Comparison of ENCODE assay signal across 1 cellular context in the genomic region with DNA sequence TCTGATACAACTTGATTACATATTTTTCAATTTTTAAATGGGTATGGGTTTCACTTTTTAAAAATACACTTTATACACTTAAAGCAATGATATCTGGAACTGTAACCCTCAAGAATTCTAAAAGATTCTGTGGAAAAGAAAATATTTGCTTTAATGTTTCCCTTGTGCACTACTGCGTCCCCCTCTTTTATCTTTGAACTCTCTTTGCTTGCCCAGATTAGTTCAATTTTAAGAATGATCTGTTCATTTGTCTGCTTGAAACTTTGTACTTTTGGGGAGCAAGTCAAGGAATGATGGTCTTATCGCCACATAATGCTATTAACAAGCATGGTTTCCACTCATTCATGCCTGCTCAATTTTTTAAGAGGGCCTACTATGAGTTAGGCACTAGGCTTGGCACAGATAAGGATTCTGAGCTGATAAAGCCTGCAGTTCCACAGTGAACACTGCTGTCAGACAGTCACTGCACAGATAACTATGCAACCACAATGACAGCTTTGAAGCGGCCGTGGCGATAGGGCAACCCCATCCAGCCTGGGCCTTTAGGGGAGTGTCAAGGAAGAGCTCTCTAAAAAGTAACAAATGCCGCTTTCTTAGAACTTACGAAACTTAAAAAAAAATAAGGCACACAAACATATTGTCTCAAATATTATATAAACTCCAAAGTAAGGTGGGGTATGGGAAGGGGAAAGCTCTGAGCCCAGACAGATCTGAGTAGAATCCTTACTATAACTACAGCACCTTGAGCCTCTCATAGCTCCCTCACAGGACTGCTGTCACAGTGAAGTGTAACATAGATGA.
A peak's percentile ranks its signal among the peaks of the same experiment; 100 is the strongest.
TF ChIP-seq lines count a peak whose summit lies in the region.

No MANE protein-coding gene starts in this region.

TF ChIP-seq in K562, 482 proteins besides CTCF, POLR2A, EP300 and RAD21 (continued from another document and continues in another):
- TF ChIP-seq, protein P1, sequence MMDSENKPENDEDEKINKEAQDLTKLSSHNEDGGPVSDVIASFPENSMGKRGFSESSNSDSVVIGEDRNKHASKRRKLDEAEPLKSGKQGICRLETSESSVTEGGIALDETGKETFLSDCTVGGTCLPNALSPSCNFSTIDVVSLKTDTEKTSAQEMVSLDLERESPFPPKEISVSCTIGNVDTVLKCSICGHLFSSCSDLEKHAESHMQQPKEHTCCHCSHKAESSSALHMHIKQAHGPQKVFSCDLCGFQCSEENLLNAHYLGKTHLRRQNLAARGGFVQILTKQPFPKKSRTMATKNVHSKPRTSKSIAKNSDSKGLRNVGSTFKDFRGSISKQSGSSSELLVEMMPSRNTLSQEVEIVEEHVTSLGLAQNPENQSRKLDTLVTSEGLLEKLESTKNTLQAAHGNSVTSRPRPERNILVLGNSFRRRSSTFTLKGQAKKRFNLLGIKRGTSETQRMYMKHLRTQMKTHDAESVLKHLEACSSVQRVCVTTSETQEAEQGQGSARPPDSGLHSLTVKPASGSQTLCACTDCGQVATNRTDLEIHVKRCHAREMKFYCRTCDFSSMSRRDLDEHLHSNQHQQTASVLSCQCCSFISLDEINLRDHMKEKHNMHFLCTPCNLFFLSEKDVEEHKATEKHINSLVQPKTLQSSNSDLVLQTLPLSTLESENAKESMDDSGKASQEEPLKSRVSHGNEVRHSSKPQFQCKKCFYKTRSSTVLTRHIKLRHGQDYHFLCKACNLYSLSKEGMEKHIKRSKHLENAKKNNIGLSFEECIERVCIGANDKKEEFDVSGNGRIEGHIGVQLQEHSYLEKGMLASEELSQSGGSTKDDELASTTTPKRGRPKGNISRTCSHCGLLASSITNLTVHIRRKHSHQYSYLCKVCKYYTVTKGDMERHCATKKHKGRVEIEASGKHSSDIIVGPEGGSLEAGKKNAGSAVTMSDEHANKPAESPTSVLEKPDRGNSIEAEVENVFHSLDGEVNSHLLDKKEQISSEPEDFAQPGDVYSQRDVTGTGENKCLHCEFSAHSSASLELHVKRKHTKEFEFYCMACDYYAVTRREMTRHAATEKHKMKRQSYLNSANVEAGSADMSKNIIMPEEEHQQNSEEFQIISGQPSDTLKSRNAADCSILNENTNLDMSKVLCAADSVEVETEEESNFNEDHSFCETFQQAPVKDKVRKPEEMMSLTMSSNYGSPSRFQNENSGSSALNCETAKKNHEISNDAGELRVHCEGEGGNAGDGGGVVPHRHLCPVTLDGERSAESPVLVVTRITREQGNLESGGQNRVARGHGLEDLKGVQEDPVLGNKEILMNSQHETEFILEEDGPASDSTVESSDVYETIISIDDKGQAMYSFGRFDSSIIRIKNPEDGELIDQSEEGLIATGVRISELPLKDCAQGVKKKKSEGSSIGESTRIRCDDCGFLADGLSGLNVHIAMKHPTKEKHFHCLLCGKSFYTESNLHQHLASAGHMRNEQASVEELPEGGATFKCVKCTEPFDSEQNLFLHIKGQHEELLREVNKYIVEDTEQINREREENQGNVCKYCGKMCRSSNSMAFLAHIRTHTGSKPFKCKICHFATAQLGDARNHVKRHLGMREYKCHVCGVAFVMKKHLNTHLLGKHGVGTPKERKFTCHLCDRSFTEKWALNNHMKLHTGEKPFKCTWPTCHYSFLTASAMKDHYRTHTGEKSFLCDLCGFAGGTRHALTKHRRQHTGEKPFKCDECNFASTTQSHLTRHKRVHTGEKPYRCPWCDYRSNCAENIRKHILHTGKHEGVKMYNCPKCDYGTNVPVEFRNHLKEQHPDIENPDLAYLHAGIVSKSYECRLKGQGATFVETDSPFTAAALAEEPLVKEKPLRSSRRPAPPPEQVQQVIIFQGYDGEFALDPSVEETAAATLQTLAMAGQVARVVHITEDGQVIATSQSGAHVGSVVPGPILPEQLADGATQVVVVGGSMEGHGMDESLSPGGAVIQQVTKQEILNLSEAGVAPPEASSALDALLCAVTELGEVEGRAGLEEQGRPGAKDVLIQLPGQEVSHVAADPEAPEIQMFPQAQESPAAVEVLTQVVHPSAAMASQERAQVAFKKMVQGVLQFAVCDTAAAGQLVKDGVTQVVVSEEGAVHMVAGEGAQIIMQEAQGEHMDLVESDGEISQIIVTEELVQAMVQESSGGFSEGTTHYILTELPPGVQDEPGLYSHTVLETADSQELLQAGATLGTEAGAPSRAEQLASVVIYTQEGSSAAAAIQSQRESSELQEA (IDR thresholded peaks at IDR 0.05; ENCODE audit: low read depth), result no peak
- TF ChIP-seq RHOXF2B (CRISPR knock-in tag; conservative IDR thresholded peaks at IDR 0.05) (no peak), FIP1L1 (IDR thresholded peaks at IDR 0.05; ENCODE audit: low read depth, low read length, poor library complexity, severe bottlenecking) (no peak), ETV5 (CRISPR knock-in tag; IDR thresholded peaks at IDR 0.05; ENCODE audit: low read depth) (no peak), RBM34 (IDR thresholded peaks at IDR 0.05; ENCODE audit: borderline replicate concordance, insufficient read depth, low read length) (no peak), CTBP1 (IDR thresholded peaks at IDR 0.05; ENCODE audit: borderline replicate concordance) (peak; percentile 61; the same call in 1 of the 2 replicates), IRF2 (CRISPR knock-in tag; IDR thresholded peaks at IDR 0.05) (no peak), NEUROD1 (IDR thresholded peaks at IDR 0.05; ENCODE audit: borderline replicate concordance, low read depth, low read length, partially characterized antibody) (no peak), POLR3G (IDR thresholded peaks at IDR 0.05; ENCODE audit: extremely low read depth, insufficient read length, insufficient replicate concordance) (no peak), PPARD (CRISPR knock-in tag; IDR thresholded peaks at IDR 0.05) (no peak), SMAD2 (IDR thresholded peaks at IDR 0.05; ENCODE audit: low read depth, low read length) (no peak), NUFIP1 (IDR thresholded peaks at IDR 0.05; ENCODE audit: partially characterized antibody) (no peak), MAFG (tag; conservative IDR thresholded peaks at IDR 0.05) (peak; percentile 28; the same call in 1 of the 2 replicates), ARID1B (IDR thresholded peaks at IDR 0.05) (peak; percentile 94), ZNF431 (CRISPR knock-in tag; IDR thresholded peaks at IDR 0.05) (no peak), DPF2 (IDR thresholded peaks at IDR 0.05) (peak; percentile 95), GABPB2 (CRISPR knock-in tag; conservative IDR thresholded peaks at IDR 0.05) (no peak), HEY1 (CRISPR knock-in tag; IDR thresholded peaks at IDR 0.05; ENCODE audit: borderline replicate concordance) (no peak), NONO (IDR thresholded peaks at IDR 0.05; ENCODE audit: low read depth in 2 of 2, low read length in 1 of 2) (no peak), MEF2D (tag; conservative IDR thresholded peaks at IDR 0.05; ENCODE audit: low read depth) (peak; percentile 45; the same call in 1 of the 2 replicates), HDAC1 (IDR thresholded peaks at IDR 0.05) (peak in 1 of 2 experiments; percentile 85; a peak in 2 of 4 replicates), TEAD4 (IDR thresholded peaks at IDR 0.05; ENCODE audit: low read length) (peak; percentile 96), TEAD4 (CRISPR knock-in tag; IDR thresholded peaks at IDR 0.05; ENCODE audit: borderline replicate concordance) (no peak), HDAC6 (IDR thresholded peaks at IDR 0.05; ENCODE audit: low read depth, low read length) (no peak), ZC3H11A (IDR thresholded peaks at IDR 0.05; ENCODE audit: low read depth, low read length) (no peak), ZBTB8A (IDR thresholded peaks at IDR 0.05; ENCODE audit: partially characterized antibody) (no peak), ZNF445 (CRISPR knock-in tag; IDR thresholded peaks at IDR 0.05; ENCODE audit: low read depth) (no peak), KLF1 (tag; IDR thresholded peaks at IDR 0.05) (no peak), NFATC3 (IDR thresholded peaks at IDR 0.05) (no peak), HNRNPL (IDR thresholded peaks at IDR 0.05; ENCODE audit: low read depth, low read length) (no peak), U2AF1 (optimal IDR thresholded peaks at IDR 0.05; ENCODE audit: low read depth, low read length) (no peak)
- TF ChIP-seq, protein P2, sequence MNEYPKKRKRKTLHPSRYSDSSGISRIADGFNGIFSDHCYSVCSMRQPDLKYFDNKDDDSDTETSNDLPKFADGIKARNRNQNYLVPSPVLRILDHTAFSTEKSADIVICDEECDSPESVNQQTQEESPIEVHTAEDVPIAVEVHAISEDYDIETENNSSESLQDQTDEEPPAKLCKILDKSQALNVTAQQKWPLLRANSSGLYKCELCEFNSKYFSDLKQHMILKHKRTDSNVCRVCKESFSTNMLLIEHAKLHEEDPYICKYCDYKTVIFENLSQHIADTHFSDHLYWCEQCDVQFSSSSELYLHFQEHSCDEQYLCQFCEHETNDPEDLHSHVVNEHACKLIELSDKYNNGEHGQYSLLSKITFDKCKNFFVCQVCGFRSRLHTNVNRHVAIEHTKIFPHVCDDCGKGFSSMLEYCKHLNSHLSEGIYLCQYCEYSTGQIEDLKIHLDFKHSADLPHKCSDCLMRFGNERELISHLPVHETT (CRISPR knock-in tag; conservative IDR thresholded peaks at IDR 0.05 in 1 of 2, IDR thresholded peaks at IDR 0.05 in 1 of 2), result peak in 1 of 2 experiments; percentile 64; a peak in 1 of 4 replicates
- TF ChIP-seq, protein P3, sequence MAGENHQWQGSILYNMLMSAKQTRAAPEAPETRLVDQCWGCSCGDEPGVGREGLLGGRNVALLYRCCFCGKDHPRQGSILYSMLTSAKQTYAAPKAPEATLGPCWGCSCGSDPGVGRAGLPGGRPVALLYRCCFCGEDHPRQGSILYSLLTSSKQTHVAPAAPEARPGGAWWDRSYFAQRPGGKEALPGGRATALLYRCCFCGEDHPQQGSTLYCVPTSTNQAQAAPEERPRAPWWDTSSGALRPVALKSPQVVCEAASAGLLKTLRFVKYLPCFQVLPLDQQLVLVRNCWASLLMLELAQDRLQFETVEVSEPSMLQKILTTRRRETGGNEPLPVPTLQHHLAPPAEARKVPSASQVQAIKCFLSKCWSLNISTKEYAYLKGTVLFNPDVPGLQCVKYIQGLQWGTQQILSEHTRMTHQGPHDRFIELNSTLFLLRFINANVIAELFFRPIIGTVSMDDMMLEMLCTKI (IDR thresholded peaks at IDR 0.05; ENCODE audit: partially characterized antibody), result no peak
- TF ChIP-seq, protein P4, sequence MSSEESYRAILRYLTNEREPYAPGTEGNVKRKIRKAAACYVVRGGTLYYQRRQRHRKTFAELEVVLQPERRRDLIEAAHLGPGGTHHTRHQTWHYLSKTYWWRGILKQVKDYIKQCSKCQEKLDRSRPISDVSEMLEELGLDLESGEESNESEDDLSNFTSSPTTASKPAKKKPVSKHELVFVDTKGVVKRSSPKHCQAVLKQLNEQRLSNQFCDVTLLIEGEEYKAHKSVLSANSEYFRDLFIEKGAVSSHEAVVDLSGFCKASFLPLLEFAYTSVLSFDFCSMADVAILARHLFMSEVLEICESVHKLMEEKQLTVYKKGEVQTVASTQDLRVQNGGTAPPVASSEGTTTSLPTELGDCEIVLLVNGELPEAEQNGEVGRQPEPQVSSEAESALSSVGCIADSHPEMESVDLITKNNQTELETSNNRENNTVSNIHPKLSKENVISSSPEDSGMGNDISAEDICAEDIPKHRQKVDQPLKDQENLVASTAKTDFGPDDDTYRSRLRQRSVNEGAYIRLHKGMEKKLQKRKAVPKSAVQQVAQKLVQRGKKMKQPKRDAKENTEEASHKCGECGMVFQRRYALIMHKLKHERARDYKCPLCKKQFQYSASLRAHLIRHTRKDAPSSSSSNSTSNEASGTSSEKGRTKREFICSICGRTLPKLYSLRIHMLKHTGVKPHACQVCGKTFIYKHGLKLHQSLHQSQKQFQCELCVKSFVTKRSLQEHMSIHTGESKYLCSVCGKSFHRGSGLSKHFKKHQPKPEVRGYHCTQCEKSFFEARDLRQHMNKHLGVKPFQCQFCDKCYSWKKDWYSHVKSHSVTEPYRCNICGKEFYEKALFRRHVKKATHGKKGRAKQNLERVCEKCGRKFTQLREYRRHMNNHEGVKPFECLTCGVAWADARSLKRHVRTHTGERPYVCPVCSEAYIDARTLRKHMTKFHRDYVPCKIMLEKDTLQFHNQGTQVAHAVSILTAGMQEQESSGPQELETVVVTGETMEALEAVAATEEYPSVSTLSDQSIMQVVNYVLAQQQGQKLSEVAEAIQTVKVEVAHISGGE (CRISPR knock-in tag; IDR thresholded peaks at IDR 0.05), result 0 out of 6 replicates have a peak, but pooled peaks of 1 of the 3 experiments have one; percentile 21
- TF ChIP-seq, protein P5, sequence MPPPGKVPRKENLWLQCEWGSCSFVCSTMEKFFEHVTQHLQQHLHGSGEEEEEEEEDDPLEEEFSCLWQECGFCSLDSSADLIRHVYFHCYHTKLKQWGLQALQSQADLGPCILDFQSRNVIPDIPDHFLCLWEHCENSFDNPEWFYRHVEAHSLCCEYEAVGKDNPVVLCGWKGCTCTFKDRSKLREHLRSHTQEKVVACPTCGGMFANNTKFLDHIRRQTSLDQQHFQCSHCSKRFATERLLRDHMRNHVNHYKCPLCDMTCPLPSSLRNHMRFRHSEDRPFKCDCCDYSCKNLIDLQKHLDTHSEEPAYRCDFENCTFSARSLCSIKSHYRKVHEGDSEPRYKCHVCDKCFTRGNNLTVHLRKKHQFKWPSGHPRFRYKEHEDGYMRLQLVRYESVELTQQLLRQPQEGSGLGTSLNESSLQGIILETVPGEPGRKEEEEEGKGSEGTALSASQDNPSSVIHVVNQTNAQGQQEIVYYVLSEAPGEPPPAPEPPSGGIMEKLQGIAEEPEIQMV (tag; conservative IDR thresholded peaks at IDR 0.05; ENCODE audit: low read depth), result no peak
- TF ChIP-seq, protein P6, sequence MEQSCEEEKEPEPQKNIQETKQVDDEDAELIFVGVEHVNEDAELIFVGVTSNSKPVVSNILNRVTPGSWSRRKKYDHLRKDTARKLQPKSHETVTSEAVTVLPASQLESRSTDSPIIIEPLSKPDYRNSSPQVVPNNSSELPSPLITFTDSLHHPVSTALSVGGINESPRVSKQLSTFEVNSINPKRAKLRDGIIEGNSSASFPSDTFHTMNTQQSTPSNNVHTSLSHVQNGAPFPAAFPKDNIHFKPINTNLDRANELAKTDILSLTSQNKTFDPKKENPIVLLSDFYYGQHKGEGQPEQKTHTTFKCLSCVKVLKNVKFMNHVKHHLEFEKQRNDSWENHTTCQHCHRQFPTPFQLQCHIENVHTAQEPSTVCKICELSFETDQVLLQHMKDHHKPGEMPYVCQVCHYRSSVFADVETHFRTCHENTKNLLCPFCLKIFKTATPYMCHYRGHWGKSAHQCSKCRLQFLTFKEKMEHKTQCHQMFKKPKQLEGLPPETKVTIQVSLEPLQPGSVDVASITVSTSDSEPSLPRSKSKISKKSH (CRISPR knock-in tag; IDR thresholded peaks at IDR 0.05), result no peak
- TF ChIP-seq, protein P7, sequence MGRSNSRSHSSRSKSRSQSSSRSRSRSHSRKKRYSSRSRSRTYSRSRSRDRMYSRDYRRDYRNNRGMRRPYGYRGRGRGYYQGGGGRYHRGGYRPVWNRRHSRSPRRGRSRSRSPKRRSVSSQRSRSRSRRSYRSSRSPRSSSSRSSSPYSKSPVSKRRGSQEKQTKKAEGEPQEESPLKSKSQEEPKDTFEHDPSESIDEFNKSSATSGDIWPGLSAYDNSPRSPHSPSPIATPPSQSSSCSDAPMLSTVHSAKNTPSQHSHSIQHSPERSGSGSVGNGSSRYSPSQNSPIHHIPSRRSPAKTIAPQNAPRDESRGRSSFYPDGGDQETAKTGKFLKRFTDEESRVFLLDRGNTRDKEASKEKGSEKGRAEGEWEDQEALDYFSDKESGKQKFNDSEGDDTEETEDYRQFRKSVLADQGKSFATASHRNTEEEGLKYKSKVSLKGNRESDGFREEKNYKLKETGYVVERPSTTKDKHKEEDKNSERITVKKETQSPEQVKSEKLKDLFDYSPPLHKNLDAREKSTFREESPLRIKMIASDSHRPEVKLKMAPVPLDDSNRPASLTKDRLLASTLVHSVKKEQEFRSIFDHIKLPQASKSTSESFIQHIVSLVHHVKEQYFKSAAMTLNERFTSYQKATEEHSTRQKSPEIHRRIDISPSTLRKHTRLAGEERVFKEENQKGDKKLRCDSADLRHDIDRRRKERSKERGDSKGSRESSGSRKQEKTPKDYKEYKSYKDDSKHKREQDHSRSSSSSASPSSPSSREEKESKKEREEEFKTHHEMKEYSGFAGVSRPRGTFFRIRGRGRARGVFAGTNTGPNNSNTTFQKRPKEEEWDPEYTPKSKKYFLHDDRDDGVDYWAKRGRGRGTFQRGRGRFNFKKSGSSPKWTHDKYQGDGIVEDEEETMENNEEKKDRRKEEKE (IDR thresholded peaks at IDR 0.05; ENCODE audit: borderline replicate concordance in 1 of 2, control insufficient read depth in 1 of 2, low read depth in 2 of 2, low read length in 1 of 2), result no peak
